In the genomic region with DNA sequence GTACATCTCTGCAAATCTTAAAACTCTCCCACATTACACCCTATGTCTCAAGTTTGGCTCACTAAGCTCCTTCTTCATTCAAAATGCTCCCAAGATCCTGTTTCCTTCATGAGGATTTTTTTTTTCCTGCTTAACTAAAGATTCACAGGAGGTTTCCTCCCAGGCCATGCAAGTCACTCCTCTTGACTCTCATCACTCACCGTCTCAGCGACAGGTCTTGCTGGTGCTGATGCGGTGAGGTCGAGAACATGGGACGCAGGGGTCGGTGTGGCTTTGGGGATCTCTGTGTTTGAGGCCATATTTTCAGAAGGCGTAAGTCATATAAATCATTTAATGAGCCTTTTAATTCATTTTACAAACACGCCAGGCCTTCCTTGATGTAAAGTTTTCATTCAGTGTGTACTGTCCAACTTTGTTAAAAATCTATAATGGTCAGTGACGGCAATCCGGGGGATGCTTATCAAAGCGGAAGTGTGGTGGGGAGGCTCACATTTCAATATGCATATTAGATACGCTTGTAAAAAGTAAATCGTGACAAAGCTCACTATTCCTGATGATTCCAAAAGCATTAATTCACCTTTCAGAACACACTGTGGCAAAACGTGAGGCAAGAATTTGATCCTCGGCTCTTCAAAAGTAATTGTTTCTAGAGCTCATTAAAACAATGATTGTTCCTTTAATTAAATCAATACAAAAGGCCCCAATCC, we compare ENCODE assay signal across 2 cellular contexts.
TF ChIP-seq lines count a peak whose summit lies in the region.

No MANE protein-coding gene starts in this region.

TF ChIP-seq in GM23338, 12 proteins besides CTCF, POLR2A, EP300 and RAD21 (continued from another document and continues in another):
- TF ChIP-seq, protein P1, sequence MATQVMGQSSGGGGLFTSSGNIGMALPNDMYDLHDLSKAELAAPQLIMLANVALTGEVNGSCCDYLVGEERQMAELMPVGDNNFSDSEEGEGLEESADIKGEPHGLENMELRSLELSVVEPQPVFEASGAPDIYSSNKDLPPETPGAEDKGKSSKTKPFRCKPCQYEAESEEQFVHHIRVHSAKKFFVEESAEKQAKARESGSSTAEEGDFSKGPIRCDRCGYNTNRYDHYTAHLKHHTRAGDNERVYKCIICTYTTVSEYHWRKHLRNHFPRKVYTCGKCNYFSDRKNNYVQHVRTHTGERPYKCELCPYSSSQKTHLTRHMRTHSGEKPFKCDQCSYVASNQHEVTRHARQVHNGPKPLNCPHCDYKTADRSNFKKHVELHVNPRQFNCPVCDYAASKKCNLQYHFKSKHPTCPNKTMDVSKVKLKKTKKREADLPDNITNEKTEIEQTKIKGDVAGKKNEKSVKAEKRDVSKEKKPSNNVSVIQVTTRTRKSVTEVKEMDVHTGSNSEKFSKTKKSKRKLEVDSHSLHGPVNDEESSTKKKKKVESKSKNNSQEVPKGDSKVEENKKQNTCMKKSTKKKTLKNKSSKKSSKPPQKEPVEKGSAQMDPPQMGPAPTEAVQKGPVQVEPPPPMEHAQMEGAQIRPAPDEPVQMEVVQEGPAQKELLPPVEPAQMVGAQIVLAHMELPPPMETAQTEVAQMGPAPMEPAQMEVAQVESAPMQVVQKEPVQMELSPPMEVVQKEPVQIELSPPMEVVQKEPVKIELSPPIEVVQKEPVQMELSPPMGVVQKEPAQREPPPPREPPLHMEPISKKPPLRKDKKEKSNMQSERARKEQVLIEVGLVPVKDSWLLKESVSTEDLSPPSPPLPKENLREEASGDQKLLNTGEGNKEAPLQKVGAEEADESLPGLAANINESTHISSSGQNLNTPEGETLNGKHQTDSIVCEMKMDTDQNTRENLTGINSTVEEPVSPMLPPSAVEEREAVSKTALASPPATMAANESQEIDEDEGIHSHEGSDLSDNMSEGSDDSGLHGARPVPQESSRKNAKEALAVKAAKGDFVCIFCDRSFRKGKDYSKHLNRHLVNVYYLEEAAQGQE (IDR thresholded peaks at IDR 0.05; ENCODE audit: unreplicated experiment): no peak
- TF ChIP-seq CREB1 (CRISPR knock-in tag; IDR thresholded peaks at IDR 0.05; ENCODE audit: low read depth): no peak
- TF ChIP-seq, protein P2, sequence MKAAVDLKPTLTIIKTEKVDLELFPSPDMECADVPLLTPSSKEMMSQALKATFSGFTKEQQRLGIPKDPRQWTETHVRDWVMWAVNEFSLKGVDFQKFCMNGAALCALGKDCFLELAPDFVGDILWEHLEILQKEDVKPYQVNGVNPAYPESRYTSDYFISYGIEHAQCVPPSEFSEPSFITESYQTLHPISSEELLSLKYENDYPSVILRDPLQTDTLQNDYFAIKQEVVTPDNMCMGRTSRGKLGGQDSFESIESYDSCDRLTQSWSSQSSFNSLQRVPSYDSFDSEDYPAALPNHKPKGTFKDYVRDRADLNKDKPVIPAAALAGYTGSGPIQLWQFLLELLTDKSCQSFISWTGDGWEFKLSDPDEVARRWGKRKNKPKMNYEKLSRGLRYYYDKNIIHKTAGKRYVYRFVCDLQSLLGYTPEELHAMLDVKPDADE (IDR thresholded peaks at IDR 0.05): no peak
- TF ChIP-seq EZH2phosphoT487 (IDR thresholded peaks at IDR 0.05; ENCODE audit: unreplicated experiment): no peak
- no peak for TF ChIP-seq ZNF114 (CRISPR knock-in tag; IDR thresholded peaks at IDR 0.05)
- no peak for TF ChIP-seq STAT1 (IDR thresholded peaks at IDR 0.05; ENCODE audit: unreplicated experiment)
- TF ChIP-seq POLR2AphosphoS5 (IDR thresholded peaks at IDR 0.05; ENCODE audit: low read depth): no peak
- TF ChIP-seq ZNF331 (CRISPR knock-in tag; IDR thresholded peaks at IDR 0.05; ENCODE audit: low read depth): no peak
- no peak for TF ChIP-seq EZH2 (IDR thresholded peaks at IDR 0.05; ENCODE audit: low read depth, unreplicated experiment)
- TF ChIP-seq JUNB (IDR thresholded peaks at IDR 0.05; ENCODE audit: unreplicated experiment): no peak

TF ChIP-seq in WTC11, 78 proteins besides CTCF, POLR2A, EP300 and RAD21 (continued from another document):
- TF ChIP-seq NFYB (CRISPR knock-in tag; conservative IDR thresholded peaks at IDR 0.05; ENCODE audit: low read depth): no peak
- TF ChIP-seq, protein P3, sequence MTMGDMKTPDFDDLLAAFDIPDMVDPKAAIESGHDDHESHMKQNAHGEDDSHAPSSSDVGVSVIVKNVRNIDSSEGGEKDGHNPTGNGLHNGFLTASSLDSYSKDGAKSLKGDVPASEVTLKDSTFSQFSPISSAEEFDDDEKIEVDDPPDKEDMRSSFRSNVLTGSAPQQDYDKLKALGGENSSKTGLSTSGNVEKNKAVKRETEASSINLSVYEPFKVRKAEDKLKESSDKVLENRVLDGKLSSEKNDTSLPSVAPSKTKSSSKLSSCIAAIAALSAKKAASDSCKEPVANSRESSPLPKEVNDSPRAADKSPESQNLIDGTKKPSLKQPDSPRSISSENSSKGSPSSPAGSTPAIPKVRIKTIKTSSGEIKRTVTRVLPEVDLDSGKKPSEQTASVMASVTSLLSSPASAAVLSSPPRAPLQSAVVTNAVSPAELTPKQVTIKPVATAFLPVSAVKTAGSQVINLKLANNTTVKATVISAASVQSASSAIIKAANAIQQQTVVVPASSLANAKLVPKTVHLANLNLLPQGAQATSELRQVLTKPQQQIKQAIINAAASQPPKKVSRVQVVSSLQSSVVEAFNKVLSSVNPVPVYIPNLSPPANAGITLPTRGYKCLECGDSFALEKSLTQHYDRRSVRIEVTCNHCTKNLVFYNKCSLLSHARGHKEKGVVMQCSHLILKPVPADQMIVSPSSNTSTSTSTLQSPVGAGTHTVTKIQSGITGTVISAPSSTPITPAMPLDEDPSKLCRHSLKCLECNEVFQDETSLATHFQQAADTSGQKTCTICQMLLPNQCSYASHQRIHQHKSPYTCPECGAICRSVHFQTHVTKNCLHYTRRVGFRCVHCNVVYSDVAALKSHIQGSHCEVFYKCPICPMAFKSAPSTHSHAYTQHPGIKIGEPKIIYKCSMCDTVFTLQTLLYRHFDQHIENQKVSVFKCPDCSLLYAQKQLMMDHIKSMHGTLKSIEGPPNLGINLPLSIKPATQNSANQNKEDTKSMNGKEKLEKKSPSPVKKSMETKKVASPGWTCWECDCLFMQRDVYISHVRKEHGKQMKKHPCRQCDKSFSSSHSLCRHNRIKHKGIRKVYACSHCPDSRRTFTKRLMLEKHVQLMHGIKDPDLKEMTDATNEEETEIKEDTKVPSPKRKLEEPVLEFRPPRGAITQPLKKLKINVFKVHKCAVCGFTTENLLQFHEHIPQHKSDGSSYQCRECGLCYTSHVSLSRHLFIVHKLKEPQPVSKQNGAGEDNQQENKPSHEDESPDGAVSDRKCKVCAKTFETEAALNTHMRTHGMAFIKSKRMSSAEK (CRISPR knock-in tag; IDR thresholded peaks at IDR 0.05; ENCODE audit: borderline replicate concordance): no peak
- TF ChIP-seq ATF1 (CRISPR knock-in tag; IDR thresholded peaks at IDR 0.05): no peak
- no peak for TF ChIP-seq CREM (CRISPR knock-in tag; IDR thresholded peaks at IDR 0.05)
